ENCODE assay signal across 28 cellular contexts in the genomic region with DNA sequence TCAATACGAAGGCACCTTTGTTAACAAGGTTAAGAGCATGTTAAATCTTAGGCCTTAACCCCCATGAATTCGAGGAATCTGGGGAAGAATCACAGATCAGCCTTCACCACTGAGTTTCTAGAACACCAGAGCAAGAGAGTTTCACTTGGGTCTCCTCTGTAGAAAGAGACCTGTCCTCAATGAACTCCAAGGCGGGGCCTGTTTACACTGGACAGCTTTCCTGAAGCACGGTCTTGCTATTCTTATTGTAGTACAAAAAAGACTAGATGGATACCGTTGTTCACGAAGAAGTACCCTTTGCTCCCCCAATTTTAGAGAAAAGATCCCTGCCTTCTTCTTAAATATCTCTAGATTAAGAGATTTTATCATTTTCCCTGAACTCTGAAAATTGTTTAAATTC.
A peak's percentile ranks its signal among the peaks of the same experiment; 100 is the strongest.
DNase-seq lines count a peak whose midpoint lies in the region; ATAC-seq, FAIRE-seq and TF ChIP-seq lines count a peak whose summit lies in the region.
"Had no signal": no experiment of that assay in that cellular context is flagged by ENCODE, and none has a peak within 500 bp of the region (broad histone marks: within the 10 kb centered on the region; RNA-seq: fewer than 3 reads in every experiment).

No MANE protein-coding gene starts in this region.

- no peak for FAIRE-seq in HepG2 (lab: Jason Lieb, UNC)
- FAIRE-seq: G401.6, pancreas had no signal

- no peaks in the 10 kb centered on the region for H3K27me3 Mint-ChIP-seq in central memory CD8-positive, alpha-beta T cell
- peaks cover 2% of the 10 kb centered on the region for H3K27me3 Mint-ChIP-seq in nephron (ENCODE audit: low read depth)
- no peaks in the 10 kb centered on the region for H3K27me3 Mint-ChIP-seq in activated T-helper 17 cell treated with anti-CD3 and anti-CD28 coated beads, Interleukin-2, amount 50 U/mL, for 72 hours

- TF ChIP-seq RAD21 in HepG2 (CRISPR knock-in tag; IDR thresholded peaks at IDR 0.05) = no peak

- no peak for TF ChIP-seq CTCF in HepG2 (CRISPR knock-in tag; IDR thresholded peaks at IDR 0.05)
- TF ChIP-seq CTCF in right lobe of liver (IDR thresholded peaks at IDR 0.05) = no peak
- TF ChIP-seq CTCF in nephron (IDR thresholded peaks at IDR 0.05; ENCODE audit: unreplicated experiment in 3 of 3) = no peak
- no peak for TF ChIP-seq CTCF in transverse colon (IDR thresholded peaks at IDR 0.05)

- no peak for DNase-seq in HepG2 (ENCODE audit: low spot score)
- no peak for DNase-seq in right lobe of liver
- no peak for DNase-seq in central memory CD8-positive, alpha-beta T cell (ENCODE audit: low spot score in 2 of 2)
- no peak for DNase-seq in transverse colon
- DNase-seq in stimulated activated CD4-positive, alpha-beta T cell treated with anti-CD3 and anti-CD28 coated beads, Interleukin-12 subunit alpha, Interleukin-12 subunit beta, amount 100 ng/mL, for 4 hours = no peak
- no peak for DNase-seq in hippocampal formation (lab: John Stamatoyannopoulos, UW)
- DNase-seq: 8988T; activated CD8-positive, alpha-beta T cell treated with anti-CD3 and anti-CD28 coated beads, Interleukin-2, amount 10 ng/mL, durations not matched to agents 7 days and 5 days; activated naive CD4-positive, alpha-beta T cell treated with anti-CD3 and anti-CD28 coated beads, Interleukin-2, amount 50 U/mL, for 16 hours; anterior cingulate cortex; islet precursor cell; left ventricle myocardium superior; NCI-H146; nephron progenitor cell; pancreas; Peyer's patch; right cardiac atrium; SHP77; stimulated activated CD4-positive, alpha-beta T cell treated with anti-CD3 and anti-CD28 coated beads, Interleukin-2, amount 100 ng/mL, for 48 hours; substantia nigra had no signal

- H3K9me3 Mint-ChIP-seq in central memory CD8-positive, alpha-beta T cell = no peaks in the 10 kb centered on the region
- H3K9me3 Mint-ChIP-seq in nephron = no peaks in the 10 kb centered on the region
- no peaks in the 10 kb centered on the region for H3K9me3 Mint-ChIP-seq in activated T-helper 17 cell treated with anti-CD3 and anti-CD28 coated beads, Interleukin-2, amount 50 U/mL, for 72 hours
- H3K9me3 Mint-ChIP-seq: mesothelial cell of epicardium; nephron progenitor cell; T-helper 2 cell treated with Interferon-gamma antibody and Interleukin-4, amounts not matched to agents 5 μg/mL and 100 μg/mL, for 36 hours; type B pancreatic cell had no signal

- no peaks in the 10 kb centered on the region for H4K20me1 ChIP-seq in HepG2 (ENCODE audit: insufficient read depth, low read length)

- H3K36me3 Mint-ChIP-seq in central memory CD8-positive, alpha-beta T cell (ENCODE audit: insufficient read depth) = peaks cover 23% of the 10 kb centered on the region
- H3K36me3 Mint-ChIP-seq in nephron (ENCODE audit: low read depth) = no peaks in the 10 kb centered on the region
- H3K36me3 Mint-ChIP-seq in activated T-helper 17 cell treated with anti-CD3 and anti-CD28 coated beads, Interleukin-2, amount 50 U/mL, for 72 hours (ENCODE audit: low read depth) = peaks cover 36% of the 10 kb centered on the region
- H3K36me3 Mint-ChIP-seq: mesothelial cell of epicardium, type B pancreatic cell had no signal

- no peak overlapping the region for H3K4me3 Mint-ChIP-seq in central memory CD8-positive, alpha-beta T cell
- H3K4me3 Mint-ChIP-seq in nephron = no peak overlapping the region
- no peak overlapping the region for H3K4me3 Mint-ChIP-seq in activated T-helper 17 cell treated with anti-CD3 and anti-CD28 coated beads, Interleukin-2, amount 50 U/mL, for 72 hours
- H3K4me3 Mint-ChIP-seq: activated CD8-positive, alpha-beta T cell treated with anti-CD3 and anti-CD28 coated beads, Interleukin-2, amount 10 ng/mL, durations not matched to agents 7 days and 5 days; mesothelial cell of epicardium; T-helper 2 cell treated with Interferon-gamma antibody and Interleukin-4, amounts not matched to agents 5 μg/mL and 100 μg/mL, for 36 hours; type B pancreatic cell had no signal

- CTCF ChIA-PET in HepG2 (lab: Yijun Ruan, JAX; ENCODE audit: low intra/inter-chr PET ratio, low total read pairs) = no interaction called here

- H3K4me1 ChIP-seq in HepG2 (ENCODE audit: insufficient read depth, low read length) = peaks cover 73% of the 10 kb centered on the region
- H3K4me1 ChIP-seq in right lobe of liver = peaks cover 0 to 15% (median 0%) of the 10 kb centered on the region in 4 donors
- peaks cover 10 to 54% (median 29%) of the 10 kb centered on the region in 4 donors for H3K4me1 ChIP-seq in transverse colon
- H3K4me1 ChIP-seq: breast epithelium, pancreas had no signal

- TF ChIP-seq EP300 in HepG2 (IDR thresholded peaks at IDR 0.05; ENCODE audit: low read depth in 2 of 2, low read length in 2 of 2) (no peak), HepG2 (CRISPR knock-in tag; IDR thresholded peaks at IDR 0.05; ENCODE audit: borderline replicate concordance) (no peak), transverse colon (IDR thresholded peaks at IDR 0.05; ENCODE audit: low read depth) (no peak)

- intact Hi-C loops in HepG2 (cut with micrococcal nuclease; ENCODE audit: unreplicated experiment) (loop anchor here (2.0 to 5.0 kb wide), 2 partner anchors 31 to 66 kb away; a partner anchor contains a TSS), right lobe of liver (cut with DNase I) (no loop called here), transverse colon (cut with DNase I; ENCODE audit: low total_unique reads) (no loop called here)

- H3K9me3 ChIP-seq in HepG2 (ENCODE audit: low read length) = no peaks in the 10 kb centered on the region
- H3K9me3 ChIP-seq in right lobe of liver = no peaks in the 10 kb centered on the region
- no peaks in the 10 kb centered on the region for H3K9me3 ChIP-seq in transverse colon
- H3K9me3 ChIP-seq: breast epithelium, pancreas, Peyer's patch had no signal

- no TSS peak for BruUV-seq in HepG2 (replicated peaks; lab: Mats Ljungman, UMichigan)

- 15% methylated on average over 6 of the region's 6 CpGs for WGBS in HepG2 (ENCODE audit: low lambda C conversion rate)
- 83% methylated on average over 6 of the region's 6 CpGs for WGBS in right lobe of liver (ENCODE audit: insufficient coverage, low coverage, low lambda C conversion rate, missing lambda C conversion rate)
- WGBS in transverse colon (ENCODE audit: low coverage in 1 of 2), 2 donors = 53 to 58% methylated on average over 6 of the region's 6 CpGs

- peak overlapping the region; percentile 85 for H3K4me2 ChIP-seq in HepG2 (ENCODE audit: low read depth, low read length)

- TF ChIP-seq POLR2A in HepG2 (IDR thresholded peaks at IDR 0.05; ENCODE audit: insufficient read depth in 1 of 2, low read depth in 2 of 2, low read length in 2 of 2) = no peak
- no peak for TF ChIP-seq POLR2A in right lobe of liver (IDR thresholded peaks at IDR 0.05)
- TF ChIP-seq POLR2A in transverse colon (IDR thresholded peaks at IDR 0.05) = no peak

- ATAC-seq in HepG2 = peak; percentile 15; the same call in 1 of the 3 replicates
- no peak for ATAC-seq in right lobe of liver
- no peak for ATAC-seq in central memory CD8-positive, alpha-beta T cell (replicated peaks; ENCODE audit: extremely low read depth, poor library complexity, severe bottlenecking)
- ATAC-seq in activated T-helper 17 cell treated with anti-CD3 and anti-CD28 coated beads, Interleukin-2, amount 50 U/mL, for 72 hours (replicated peaks) = no peak
- ATAC-seq: activated CD8-positive, alpha-beta T cell treated with anti-CD3 and anti-CD28 coated beads, Interleukin-2, amount 10 ng/mL, durations not matched to agents 7 days and 5 days; left ventricle myocardium superior; pancreas; right cardiac atrium had no signal

- H2AFZ ChIP-seq in HepG2 (ENCODE audit: low read length) = no peak overlapping the region

- no peaks in the 10 kb centered on the region for H3K4me1 Mint-ChIP-seq in central memory CD8-positive, alpha-beta T cell
- H3K4me1 Mint-ChIP-seq in nephron = peaks cover 38% of the 10 kb centered on the region
- no peaks in the 10 kb centered on the region for H3K4me1 Mint-ChIP-seq in activated T-helper 17 cell treated with anti-CD3 and anti-CD28 coated beads, Interleukin-2, amount 50 U/mL, for 72 hours

- in situ Hi-C loops in HepG2 (cut with HindIII; ENCODE audit: extremely low pct_ligation_motif_present, low pct_unique_long_range_greater_than_20kb) = no loop called here
- in situ Hi-C loops in transverse colon (cut with MboI; ENCODE audit: low pct_ligation_motif_present in 1 of 4, low pct_unique_long_range_greater_than_20kb in 1 of 4, low sequenced_read_pairs in 3 of 4) = no loop called here

- H3K9ac ChIP-seq in HepG2 (ENCODE audit: insufficient read depth, low read depth, low read length) = no peak overlapping the region

- H3K27ac ChIP-seq in HepG2 (ENCODE audit: extremely low read length, insufficient read depth, low read length) (no peak overlapping the region), right lobe of liver (no peak overlapping the region), transverse colon (peak overlapping the region in 3 of 4 donors; percentile 47 to 63 (median 60))
- H3K27ac ChIP-seq: breast epithelium, C4-2B, pancreas had no signal

- H3K36me3 ChIP-seq in HepG2 (replicated peaks in 1 of 2; ENCODE audit: control insufficient read depth in 1 of 2, insufficient read depth in 2 of 2, low read length in 2 of 2) = no peaks in the 10 kb centered on the region
- no peaks in the 10 kb centered on the region for H3K36me3 ChIP-seq in right lobe of liver
- no peaks in the 10 kb centered on the region for H3K36me3 ChIP-seq in transverse colon
- H3K36me3 ChIP-seq: breast epithelium, pancreas had no signal

- no peaks in the 10 kb centered on the region for H3K79me2 ChIP-seq in HepG2 (ENCODE audit: insufficient read depth, low read length)

- H3K4me3 ChIP-seq in HepG2 (replicated peaks in 1 of 3; ENCODE audit: insufficient read depth in 1 of 3, low read depth in 2 of 3, low read length in 3 of 3) (no peak overlapping the region), right lobe of liver (no peak overlapping the region), transverse colon (no peak overlapping the region)
- H3K4me3 ChIP-seq: breast epithelium, pancreas, Peyer's patch had no signal

- peak overlapping the region; percentile 19 for H3K27ac Mint-ChIP-seq in central memory CD8-positive, alpha-beta T cell (ENCODE audit: low read depth)
- H3K27ac Mint-ChIP-seq in nephron = peak overlapping the region; percentile 90 to 94 (median 93)
- H3K27ac Mint-ChIP-seq in activated T-helper 17 cell treated with anti-CD3 and anti-CD28 coated beads, Interleukin-2, amount 50 U/mL, for 72 hours = no peak overlapping the region
- H3K27ac Mint-ChIP-seq: activated CD8-positive, alpha-beta T cell treated with anti-CD3 and anti-CD28 coated beads, Interleukin-2, amount 10 ng/mL, durations not matched to agents 7 days and 5 days; mesothelial cell of epicardium; type B pancreatic cell had no signal

- POLR2A ChIA-PET in HepG2 (lab: Yijun Ruan, JAX) = interaction anchor here (1.2 to 2.4 kb wide), 2 partner anchors 31 to 64 kb away, joined by 6 to 11 read pairs; a partner anchor contains a TSS

- 0 out of 5 replicates have a peak, but pooled peaks cover 0 to 9% of the 10 kb centered on the region in 2 experiments for H3K27me3 ChIP-seq in HepG2 (ENCODE audit: control insufficient read depth in 1 of 2, insufficient read depth in 2 of 2, low read length in 2 of 2)
- no peaks in the 10 kb centered on the region for H3K27me3 ChIP-seq in right lobe of liver
- no peaks in the 10 kb centered on the region for H3K27me3 ChIP-seq in transverse colon
- H3K27me3 ChIP-seq: breast epithelium, pancreas, Peyer's patch had no signal

TF ChIP-seq in HepG2, 621 proteins besides CTCF, POLR2A, EP300 and RAD21 (continues in another document):
- no peak for TF ChIP-seq ELF3 (CRISPR knock-in tag; IDR thresholded peaks at IDR 0.05)

Comparison
In these comparisons a context has a peak if more than half of its experiments do, and no peak if none do; other contexts are left out.
1. H3K27ac ChIP-seq: peak in transverse colon (3 of 4); none in HepG2 (single experiment) and right lobe of liver (0 of 3).